In the genomic region with DNA sequence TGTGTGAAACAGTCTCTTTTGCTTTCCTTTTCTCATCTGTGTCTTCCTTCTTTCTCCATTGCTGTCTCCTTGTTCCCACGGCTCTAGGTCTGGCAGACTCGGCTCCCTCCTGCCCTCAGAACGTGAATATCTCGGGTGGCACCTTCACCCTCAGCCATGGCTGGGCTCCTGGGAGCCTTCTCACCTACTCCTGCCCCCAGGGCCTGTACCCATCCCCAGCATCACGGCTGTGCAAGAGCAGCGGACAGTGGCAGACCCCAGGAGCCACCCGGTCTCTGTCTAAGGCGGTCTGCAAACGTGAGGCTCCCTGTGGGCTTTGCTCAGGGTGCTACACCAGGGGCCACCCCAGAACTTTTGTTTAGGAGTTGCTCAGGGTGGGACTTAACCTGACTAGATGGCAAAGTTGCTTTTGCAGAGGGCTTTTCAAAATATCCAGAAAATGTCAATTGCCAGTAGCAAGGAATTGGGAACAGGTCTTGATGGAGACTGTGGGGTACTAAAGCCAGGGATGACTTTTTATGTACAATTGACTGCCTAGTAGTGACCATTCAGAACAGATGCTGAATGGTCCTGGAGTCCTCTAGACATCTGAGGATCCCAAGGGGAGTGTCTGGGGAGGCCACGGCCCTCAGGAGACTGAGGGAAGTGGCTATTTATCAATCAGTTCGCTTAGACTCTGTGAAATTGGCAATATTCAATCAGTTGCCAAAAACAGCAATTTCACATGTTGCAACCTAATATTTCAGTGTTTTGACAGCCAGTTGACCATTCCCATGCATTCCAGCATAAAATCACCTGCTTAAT, we compare ENCODE assay signal across 16 cellular contexts. TPM values are rescaled to one million over a fixed set of nuclear protein-coding genes. Genes with fewer than 3 reads are reported as not detected.
DNase-seq lines count a peak whose midpoint lies in the region; ATAC-seq, FAIRE-seq and TF ChIP-seq lines count a peak whose summit lies in the region.
"Had no signal": no experiment of that assay in that cellular context is flagged by ENCODE, and none has a peak within 500 bp of the region (broad histone marks: within the 10 kb centered on the region; RNA-seq: fewer than 3 reads in every experiment).

No MANE protein-coding gene starts in this region.

- ATAC-seq in activated T-helper 17 cell treated with anti-CD3 and anti-CD28 coated beads, Interleukin-2, amount 50 U/mL, for 72 hours (replicated peaks) = no peak
- peak; percentile 24 for ATAC-seq in left lung
- no peak for ATAC-seq in gastroesophageal sphincter
- ATAC-seq in GM18868 (IDR thresholded peaks at IDR 0.05; ENCODE audit: unreplicated experiment) = no peak
- ATAC-seq: T-helper 17 cell had no signal

- H3K36me3 Mint-ChIP-seq in activated T-helper 17 cell treated with anti-CD3 and anti-CD28 coated beads, Interleukin-2, amount 50 U/mL, for 72 hours (ENCODE audit: low read depth) = no peaks in the 10 kb centered on the region
- H3K36me3 Mint-ChIP-seq: activated naive CD8-positive, alpha-beta T cell treated with anti-CD3 and anti-CD28 coated beads, Interleukin-2, amount 10 ng/mL, durations not matched to agents 7 days and 5 days had no signal

- H3K9me3 Mint-ChIP-seq in activated T-helper 17 cell treated with anti-CD3 and anti-CD28 coated beads, Interleukin-2, amount 50 U/mL, for 72 hours = no peaks in the 10 kb centered on the region
- H3K9me3 Mint-ChIP-seq: activated naive CD8-positive, alpha-beta T cell treated with anti-CD3 and anti-CD28 coated beads, Interleukin-2, amount 10 ng/mL, durations not matched to agents 7 days and 5 days had no signal

- FAIRE-seq in small intestine (lab: Jason Lieb, UNC) = no peak
- FAIRE-seq: RCC 7860 had no signal

- H3K27ac ChIP-seq in left lung (peak overlapping the region; percentile 59 to 66), small intestine (ENCODE audit: low read depth in 1 of 2, low read length in 1 of 2) (peak overlapping the region; percentile 27 to 69), gastroesophageal sphincter (no peak overlapping the region)

- intact Hi-C loops in left lung (cut with DNase I) = no loop called here

- no peaks in the 10 kb centered on the region for H3K27me3 ChIP-seq in left lung
- H3K27me3 ChIP-seq in small intestine (ENCODE audit: control insufficient read depth in 2 of 2, insufficient read depth in 2 of 2, low read length in 2 of 2) = no peaks in the 10 kb centered on the region
- peaks cover 23% of the 10 kb centered on the region for H3K27me3 ChIP-seq in gastroesophageal sphincter
- H3K27me3 ChIP-seq: BLaER1 treated with 17β-estradiol and CSF1 and Interleukin-3, amounts not matched to agents 10 nM and 100 nM had no signal

- no peak for DNase-seq in left lung
- DNase-seq in small intestine = no peak
- DNase-seq in SKM-1 (lab: John Stamatoyannopoulos, UW; ENCODE audit: unreplicated experiment) = no peak
- DNase-seq: activated CD4-positive, alpha-beta T cell treated with anti-CD3 and anti-CD28 coated beads for 1 hour; activated naive CD8-positive, alpha-beta T cell treated with anti-CD3 and anti-CD28 coated beads, Interleukin-2, amount 10 ng/mL, durations not matched to agents 7 days and 5 days; cerebellar nuclear complex; erythroblast; KBM-7; NCI-H146; NCI-H524 treated with DMSO at 0.1 percent for 48 hours; T-helper 17 cell had no signal

- no peak for TF ChIP-seq POLR2A in gastroesophageal sphincter (IDR thresholded peaks at IDR 0.05)

- H3K36me3 ChIP-seq in left lung (no peaks in the 10 kb centered on the region), small intestine (ENCODE audit: control insufficient read depth in 2 of 2, insufficient read depth in 2 of 2, low read length in 2 of 2) (no peaks in the 10 kb centered on the region), gastroesophageal sphincter (no peaks in the 10 kb centered on the region)
- H3K36me3 ChIP-seq: BLaER1 treated with 17β-estradiol and CSF1 and Interleukin-3, amounts not matched to agents 10 nM and 100 nM had no signal

- no peak for TF ChIP-seq CTCF in left lung (IDR thresholded peaks at IDR 0.05)
- TF ChIP-seq CTCF in gastroesophageal sphincter (IDR thresholded peaks at IDR 0.05) = no peak

- H3K4me1 ChIP-seq in left lung (peaks cover 0 to 18% of the 10 kb centered on the region in 2 donors), small intestine (ENCODE audit: control insufficient read depth in 2 of 2, insufficient read depth in 1 of 2, low read depth in 1 of 2, low read length in 1 of 2) (peaks cover 0 to 8% of the 10 kb centered on the region in 2 donors), gastroesophageal sphincter (no peaks in the 10 kb centered on the region)

- WGBS in small intestine, 3 donors = 45 to 61% (median 58%) methylated on average over 11 of the region's 11 CpGs
- 61 to 63% methylated on average over 4 to 6 of the region's 11 CpGs for WGBS in gastroesophageal sphincter (ENCODE audit: low coverage in 1 of 2), 2 donors

- no peak overlapping the region for H3K4me3 Mint-ChIP-seq in activated T-helper 17 cell treated with anti-CD3 and anti-CD28 coated beads, Interleukin-2, amount 50 U/mL, for 72 hours
- H3K4me3 Mint-ChIP-seq: activated naive CD8-positive, alpha-beta T cell treated with anti-CD3 and anti-CD28 coated beads, Interleukin-2, amount 10 ng/mL, durations not matched to agents 7 days and 5 days; T-helper 17 cell had no signal

- no peaks in the 10 kb centered on the region for H3K27me3 Mint-ChIP-seq in activated T-helper 17 cell treated with anti-CD3 and anti-CD28 coated beads, Interleukin-2, amount 50 U/mL, for 72 hours

- peak overlapping the region; percentile 25 for H3K27ac Mint-ChIP-seq in activated T-helper 17 cell treated with anti-CD3 and anti-CD28 coated beads, Interleukin-2, amount 50 U/mL, for 72 hours
- H3K27ac Mint-ChIP-seq: activated naive CD8-positive, alpha-beta T cell treated with anti-CD3 and anti-CD28 coated beads, Interleukin-2, amount 10 ng/mL, durations not matched to agents 7 days and 5 days; T-helper 17 cell had no signal

- no peak for TF ChIP-seq EP300 in gastroesophageal sphincter (IDR thresholded peaks at IDR 0.05)

- H3K4me1 Mint-ChIP-seq in activated T-helper 17 cell treated with anti-CD3 and anti-CD28 coated beads, Interleukin-2, amount 50 U/mL, for 72 hours = no peaks in the 10 kb centered on the region
- H3K4me1 Mint-ChIP-seq: T-helper 17 cell had no signal

- H3K9me3 ChIP-seq in left lung (no peaks in the 10 kb centered on the region), small intestine (ENCODE audit: control insufficient read depth, low read depth) (no peaks in the 10 kb centered on the region), gastroesophageal sphincter (no peaks in the 10 kb centered on the region)

- peak overlapping the region; percentile 18 to 44 for H3K4me3 ChIP-seq in left lung
- H3K4me3 ChIP-seq in small intestine (ENCODE audit: low read depth in 1 of 2, low read length in 2 of 2) = peak overlapping the region in 1 of 2 donors; percentile 21
- peak overlapping the region in 1 of 2 donors; percentile 29 for H3K4me3 ChIP-seq in gastroesophageal sphincter
- H3K4me3 ChIP-seq: BLaER1 treated with 17β-estradiol and CSF1 and Interleukin-3, amounts not matched to agents 10 nM and 100 nM had no signal

RNA-seq across cellular contexts. Expression of a gene that starts 0.6 kb away (rescaled TPM):
- 1 to 10 TPM in 1 of 2 donors, under 1 TPM in 1; 0.58 to 4.7 TPM for total RNA-seq in activated T-helper 17 cell treated with anti-CD3 and anti-CD28 coated beads, Interleukin-2, amount 50 U/mL, for 72 hours
- total RNA-seq in left lung (100 to 1,000 TPM; 181 to 192 TPM), gastroesophageal sphincter (10 to 100 TPM in 3 of 4 donors, 1 to 10 TPM in 1; 3.3 to 33.4 (median 14.4) TPM)
- 10 to 100 TPM in 2 of 3 donors, 1 to 10 TPM in 1; 7.4 to 58.7 (median 13.0) TPM for polyA plus RNA-seq in small intestine

RNA-seq across cellular contexts. Expression of a gene that starts 17.8 kb away (rescaled TPM):
- total RNA-seq in activated T-helper 17 cell treated with anti-CD3 and anti-CD28 coated beads, Interleukin-2, amount 50 U/mL, for 72 hours = 1 to 10 TPM in 1 of 2 donors, not detected in 1; 1.5 TPM
- total RNA-seq in left lung (100 to 1,000 TPM in 1 of 2 donors, 10 to 100 TPM in 1; 69.1 to 131 TPM), gastroesophageal sphincter (10 to 100 TPM in 3 of 4 donors, 1 to 10 TPM in 1; 8.1 to 42.6 (median 23.1) TPM)
- 100 to 1,000 TPM in 1 of 3 donors, 10 to 100 TPM in 2; 72.1 to 141 (median 89.0) TPM for polyA plus RNA-seq in small intestine

RNA-seq across cellular contexts. Expression of a gene that starts 26.2 kb away (rescaled TPM):
- total RNA-seq in activated T-helper 17 cell treated with anti-CD3 and anti-CD28 coated beads, Interleukin-2, amount 50 U/mL, for 72 hours = 1 to 10 TPM; 1.6 to 3.0 TPM
- 1 to 10 TPM; 4.8 to 6.5 TPM for total RNA-seq in left lung
- polyA plus RNA-seq in small intestine = 1 to 10 TPM; 1.6 to 8.6 (median 1.9) TPM
- 1 to 10 TPM in 2 of 4 donors, under 1 TPM in 2; 0.40 to 2.0 (median 0.86) TPM for total RNA-seq in gastroesophageal sphincter

RNA-seq across cellular contexts. Expression of a gene that starts 30.6 kb away (rescaled TPM):
- 10 to 100 TPM; 41.2 to 55.3 TPM for total RNA-seq in activated T-helper 17 cell treated with anti-CD3 and anti-CD28 coated beads, Interleukin-2, amount 50 U/mL, for 72 hours
- total RNA-seq in left lung (10 to 100 TPM; 41.0 to 42.3 TPM), gastroesophageal sphincter (10 to 100 TPM; 29.5 to 43.4 (median 35.5) TPM)
- 10 to 100 TPM; 27.8 to 42.4 (median 32.4) TPM for polyA plus RNA-seq in small intestine

RNA-seq across cellular contexts. Expression of a gene that starts 30.7 kb away (rescaled TPM):
- total RNA-seq in activated T-helper 17 cell treated with anti-CD3 and anti-CD28 coated beads, Interleukin-2, amount 50 U/mL, for 72 hours = 10 to 100 TPM; 50.3 to 63.6 TPM
- total RNA-seq in left lung (10 to 100 TPM; 42.9 to 56.2 TPM), gastroesophageal sphincter (10 to 100 TPM; 64.1 to 89.7 (median 70.4) TPM)
- polyA plus RNA-seq in small intestine = 10 to 100 TPM; 55.6 to 62.6 (median 55.7) TPM

Comparison
In these comparisons a context has a peak if more than half of its experiments do, and no peak if none do; other contexts are left out.
1. H3K27ac ChIP-seq: peak in left lung (2 of 2) and small intestine (2 of 2); none in gastroesophageal sphincter (0 of 4).
2. RNA of a gene that starts 0.6 kb away (total RNA-seq): 181 to 192 TPM in left lung; 3.3 to 33.4 TPM in gastroesophageal sphincter and 0.58 to 4.7 TPM in activated T-helper 17 cell treated with anti-CD3 and anti-CD28 coated beads, Interleukin-2, amount 50 U/mL, for 72 hours; every median in the first group is over 4 times any median in the second.